In the genomic region with DNA sequence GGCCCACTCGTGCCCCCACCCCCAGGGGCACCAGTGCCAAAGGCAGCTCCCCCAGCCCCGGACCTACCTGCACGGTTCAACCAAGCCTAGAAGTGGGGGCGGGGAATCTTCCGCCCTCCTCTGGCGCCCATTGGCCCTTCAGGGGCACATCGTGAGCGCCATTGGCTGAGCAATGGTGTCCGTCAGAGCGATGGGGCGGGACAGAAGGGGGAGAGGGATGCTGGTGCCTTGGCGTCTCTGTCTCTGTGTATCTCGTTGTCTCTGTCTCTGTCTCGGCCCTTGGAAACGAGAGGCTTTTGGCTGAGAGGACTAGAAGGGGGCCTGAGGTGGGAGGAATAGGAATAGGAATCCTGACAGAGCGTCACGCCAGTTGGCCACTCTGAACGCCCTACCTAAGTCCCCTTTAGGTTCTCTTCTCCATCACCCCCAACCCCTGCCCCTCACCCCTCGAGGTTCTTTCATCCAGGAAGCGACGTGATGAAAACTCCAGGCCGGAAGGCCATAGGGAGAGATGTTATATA, we compare ENCODE assay signal across 8 cellular contexts. TPM values are rescaled to one million over a fixed set of nuclear protein-coding genes. Genes with fewer than 3 reads are reported as not detected.
DNase-seq lines count a peak whose midpoint lies in the region; ATAC-seq and TF ChIP-seq lines count a peak whose summit lies in the region.
"Not testable (repeated sequence)": the region's sequence is repeated elsewhere in the genome, so short reads cannot be mapped to it uniquely, and the experiment has no call there.

No MANE protein-coding gene starts in this region.

- CTCF ChIA-PET in naive thymus-derived CD4-positive, alpha-beta T cell (lab: Charles Lee): not testable (repeated sequence)

- not testable (repeated sequence) for H4K20me1 ChIP-seq in DND-41 (ENCODE audit: insufficient read depth, low read length); Karpas-422 (ENCODE audit: insufficient read depth, low read depth, low read length)

- not testable (repeated sequence) for H3K4me1 Mint-ChIP-seq in activated T-helper 1 cell treated with anti-CD3 and anti-CD28 coated beads, Interleukin-12 subunit alpha, Interleukin-12 subunit beta, Interleukin-2, Interleukin-4 antibody, amounts not matched to agents 30 ng/mL and 10 ng/mL and 1 ng/mL, durations not matched to agents 14 hours and 24 hours and 36 hours (ENCODE audit: low read depth); stimulated activated effector memory CD8-positive, alpha-beta T cell treated with anti-CD3 and anti-CD28 coated beads, Interleukin-12 subunit alpha, Interleukin-12 subunit beta, amount 100 ng/mL, for 72 hours
- H3K4me1 Mint-ChIP-seq in naive thymus-derived CD4-positive, alpha-beta T cell: peaks cover 0 to 17% (median 12%) of the 10 kb centered on the region in 7 donors

- H3K4me2 ChIP-seq in DND-41 (ENCODE audit: insufficient read depth, low read length): peak overlapping the region; percentile 57; the same call in 1 of the 2 replicates
- peak overlapping the region; percentile 72 for H3K4me2 ChIP-seq in Karpas-422 (ENCODE audit: low read depth, low read length, poor library complexity, severe bottlenecking)

- H3K9me2 ChIP-seq in Karpas-422 (replicated peaks; ENCODE audit: insufficient read depth, low read length): not testable (repeated sequence)

- not testable (repeated sequence) for TF ChIP-seq POLR2A in Peyer's patch (IDR thresholded peaks at IDR 0.05)

- H3K4me1 ChIP-seq in DND-41 (ENCODE audit: insufficient read depth, low read length); Karpas-422 (ENCODE audit: low read length); Peyer's patch; naive thymus-derived CD4-positive, alpha-beta T cell (ENCODE audit: control insufficient read depth in 2 of 2, insufficient read depth in 2 of 2, low read length in 2 of 2): not testable (repeated sequence)

- ATAC-seq in DND-41 (ENCODE audit: insufficient read depth, low read depth) (peak; percentile 100), GM21825 (IDR thresholded peaks at IDR 0.05; ENCODE audit: unreplicated experiment) (peak; percentile 98)
- peak; percentile 100 for ATAC-seq in naive thymus-derived CD4-positive, alpha-beta T cell
- ATAC-seq in stimulated activated effector memory CD8-positive, alpha-beta T cell treated with anti-CD3 and anti-CD28 coated beads, Interleukin-12 subunit alpha, Interleukin-12 subunit beta, amount 100 ng/mL, for 72 hours: peak; percentile 100

- not testable (repeated sequence) for H3K27ac ChIP-seq in DND-41 (ENCODE audit: low read length); Karpas-422 (ENCODE audit: low read length)
- peak overlapping the region; percentile 61 to 73 (median 64) for H3K27ac ChIP-seq in Peyer's patch
- H3K27ac ChIP-seq in naive thymus-derived CD4-positive, alpha-beta T cell (ENCODE audit: low read depth, low read length): peak overlapping the region; percentile 67

- H3K27me3 Mint-ChIP-seq in activated T-helper 1 cell treated with anti-CD3 and anti-CD28 coated beads, Interleukin-12 subunit alpha, Interleukin-12 subunit beta, Interleukin-2, Interleukin-4 antibody, amounts not matched to agents 30 ng/mL and 10 ng/mL and 1 ng/mL, durations not matched to agents 14 hours and 24 hours and 36 hours (ENCODE audit: insufficient read depth); naive thymus-derived CD4-positive, alpha-beta T cell: not testable (repeated sequence)

- peak overlapping the region; percentile 24 to 54; a peak in 3 of 4 replicates for H3K4me3 ChIP-seq in DND-41 (ENCODE audit: low read depth in 1 of 2, low read length in 2 of 2)
- peak overlapping the region; percentile 70 for H3K4me3 ChIP-seq in Karpas-422 (ENCODE audit: low read length)
- H3K4me3 ChIP-seq in Peyer's patch: peak overlapping the region; percentile 71 to 84 (median 74)
- H3K4me3 ChIP-seq in fibroblast of mammary gland (ENCODE audit: control insufficient read depth, low read depth, low read length): peak overlapping the region; percentile 46
- peak overlapping the region; percentile 69 for H3K4me3 ChIP-seq in naive thymus-derived CD4-positive, alpha-beta T cell (ENCODE audit: low read length)

- TF ChIP-seq CTCF in DND-41 (IDR thresholded peaks at IDR 0.05; ENCODE audit: borderline replicate concordance, extremely low read depth, low read length, poor library complexity, severe bottlenecking); Peyer's patch (IDR thresholded peaks at IDR 0.05); fibroblast of mammary gland (conservative IDR thresholded peaks at IDR 0.05; ENCODE audit: control insufficient read depth, insufficient read depth, low read depth, low read length): not testable (repeated sequence)

- H3K36me3 ChIP-seq in DND-41 (ENCODE audit: insufficient read depth, low read length); Karpas-422 (ENCODE audit: insufficient read depth, low read length); Peyer's patch; naive thymus-derived CD4-positive, alpha-beta T cell (ENCODE audit: control insufficient read depth in 2 of 3, insufficient read depth in 3 of 3, low read length in 3 of 3): not testable (repeated sequence)

- POLR2A ChIA-PET in naive thymus-derived CD4-positive, alpha-beta T cell (lab: Charles Lee): not testable (repeated sequence)

- H3K36me3 Mint-ChIP-seq in activated T-helper 1 cell treated with anti-CD3 and anti-CD28 coated beads, Interleukin-12 subunit alpha, Interleukin-12 subunit beta, Interleukin-2, Interleukin-4 antibody, amounts not matched to agents 30 ng/mL and 10 ng/mL and 1 ng/mL, durations not matched to agents 14 hours and 24 hours and 36 hours (ENCODE audit: low read depth); naive thymus-derived CD4-positive, alpha-beta T cell: not testable (repeated sequence)
- peaks cover 14% of the 10 kb centered on the region for H3K36me3 Mint-ChIP-seq in stimulated activated effector memory CD8-positive, alpha-beta T cell treated with anti-CD3 and anti-CD28 coated beads, Interleukin-12 subunit alpha, Interleukin-12 subunit beta, amount 100 ng/mL, for 72 hours

- H3K9me3 ChIP-seq in DND-41 (ENCODE audit: insufficient read depth, low read length, severe bottlenecking); Karpas-422 (ENCODE audit: low read length); Peyer's patch; naive thymus-derived CD4-positive, alpha-beta T cell (ENCODE audit: control insufficient read depth in 2 of 3, low read length in 3 of 3): not testable (repeated sequence)

- intact Hi-C loops in activated T-helper 1 cell treated with anti-CD3 and anti-CD28 coated beads, Interleukin-12 subunit alpha, Interleukin-12 subunit beta, Interleukin-2, Interleukin-4 antibody, amounts not matched to agents 30 ng/mL and 10 ng/mL and 1 ng/mL, durations not matched to agents 14 hours and 24 hours and 36 hours (cut with micrococcal nuclease): not testable (repeated sequence)
- intact Hi-C loops in naive thymus-derived CD4-positive, alpha-beta T cell (cut with micrococcal nuclease): loop anchor here in 1 of 2 donors (1.0 kb wide), 1 partner anchor 32 kb away; a partner anchor contains a TSS

- peak overlapping the region; percentile 89 for H3K4me3 Mint-ChIP-seq in activated T-helper 1 cell treated with anti-CD3 and anti-CD28 coated beads, Interleukin-12 subunit alpha, Interleukin-12 subunit beta, Interleukin-2, Interleukin-4 antibody, amounts not matched to agents 30 ng/mL and 10 ng/mL and 1 ng/mL, durations not matched to agents 14 hours and 24 hours and 36 hours
- peak overlapping the region; percentile 88 to 98 (median 94) for H3K4me3 Mint-ChIP-seq in naive thymus-derived CD4-positive, alpha-beta T cell
- H3K4me3 Mint-ChIP-seq in stimulated activated effector memory CD8-positive, alpha-beta T cell treated with anti-CD3 and anti-CD28 coated beads, Interleukin-12 subunit alpha, Interleukin-12 subunit beta, amount 100 ng/mL, for 72 hours: peak overlapping the region; percentile 82

- DNase-seq in DND-41 (peak; percentile 94), Karpas-422 (peak; percentile 99), Peyer's patch (peak; percentile 89 to 96 (median 90)), fibroblast of mammary gland (ENCODE audit: low read depth) (peak; percentile 73)
- peak; percentile 95 for DNase-seq in activated T-helper 1 cell treated with anti-CD3 and anti-CD28 coated beads, Interleukin-12 subunit alpha, Interleukin-12 subunit beta, Interleukin-2, Interleukin-4 antibody, amounts not matched to agents 30 ng/mL and 10 ng/mL and 1 ng/mL, durations not matched to agents 14 hours and 24 hours and 36 hours (ENCODE audit: low spot score)
- DNase-seq in naive thymus-derived CD4-positive, alpha-beta T cell: peak; percentile 88 to 98 (median 91)
- DNase-seq in stimulated activated effector memory CD8-positive, alpha-beta T cell treated with anti-CD3 and anti-CD28 coated beads, Interleukin-12 subunit alpha, Interleukin-12 subunit beta, amount 100 ng/mL, for 72 hours (ENCODE audit: low spot score in 2 of 2): peak; percentile 99 to 100

- peak overlapping the region; percentile 67 for H3K27ac Mint-ChIP-seq in activated T-helper 1 cell treated with anti-CD3 and anti-CD28 coated beads, Interleukin-12 subunit alpha, Interleukin-12 subunit beta, Interleukin-2, Interleukin-4 antibody, amounts not matched to agents 30 ng/mL and 10 ng/mL and 1 ng/mL, durations not matched to agents 14 hours and 24 hours and 36 hours
- H3K27ac Mint-ChIP-seq in naive thymus-derived CD4-positive, alpha-beta T cell: peak overlapping the region; percentile 60 to 94 (median 90)
- peak overlapping the region; percentile 80 for H3K27ac Mint-ChIP-seq in stimulated activated effector memory CD8-positive, alpha-beta T cell treated with anti-CD3 and anti-CD28 coated beads, Interleukin-12 subunit alpha, Interleukin-12 subunit beta, amount 100 ng/mL, for 72 hours

- not testable (repeated sequence) for H3K9me3 Mint-ChIP-seq in activated T-helper 1 cell treated with anti-CD3 and anti-CD28 coated beads, Interleukin-12 subunit alpha, Interleukin-12 subunit beta, Interleukin-2, Interleukin-4 antibody, amounts not matched to agents 30 ng/mL and 10 ng/mL and 1 ng/mL, durations not matched to agents 14 hours and 24 hours and 36 hours; naive thymus-derived CD4-positive, alpha-beta T cell; stimulated activated effector memory CD8-positive, alpha-beta T cell treated with anti-CD3 and anti-CD28 coated beads, Interleukin-12 subunit alpha, Interleukin-12 subunit beta, amount 100 ng/mL, for 72 hours

- peak overlapping the region; percentile 58 for H2AFZ ChIP-seq in DND-41 (ENCODE audit: low read depth, low read length)
- not testable (repeated sequence) for H2AFZ ChIP-seq in Karpas-422 (ENCODE audit: low read length)

- not testable (repeated sequence) for H3K27me3 ChIP-seq in DND-41 (ENCODE audit: insufficient read depth, low read length, poor library complexity); Karpas-422 (ENCODE audit: low read length); Peyer's patch; naive thymus-derived CD4-positive, alpha-beta T cell (ENCODE audit: control insufficient read depth in 2 of 2, insufficient read depth in 2 of 2, low read length in 2 of 2)

- H3K9ac ChIP-seq in DND-41 (ENCODE audit: low read depth, low read length) (peak overlapping the region; percentile 56), Karpas-422 (ENCODE audit: low read length) (peak overlapping the region; percentile 73)

- not testable (repeated sequence) for H3K79me2 ChIP-seq in DND-41 (ENCODE audit: insufficient read depth, low read length)
- H3K79me2 ChIP-seq in Karpas-422 (ENCODE audit: low read length): peaks cover 17% of the 10 kb centered on the region

RNA-seq across cellular contexts. Expression of a gene that starts 32.1 kb away (rescaled TPM):
- total RNA-seq in Karpas-422 (2014; rRNA removed; shearing (Covaris generic); ENCODE audit: low replicate concordance): 127 and 153 TPM in 2 replicates
- 100 to 1,000 TPM in 3 of 4 donors, 10 to 100 TPM in 1; 97.6 to 328 (median 141) TPM for total RNA-seq in Peyer's patch
- 96.7 and 99.4 TPM in 2 replicates for total RNA-seq in activated T-helper 1 cell treated with anti-CD3 and anti-CD28 coated beads, Interleukin-12 subunit alpha, Interleukin-12 subunit beta, Interleukin-2, Interleukin-4 antibody, amounts not matched to agents 30 ng/mL and 10 ng/mL and 1 ng/mL, durations not matched to agents 14 hours and 24 hours and 36 hours
- 100 to 1,000 TPM; 121 to 230 (median 202) TPM for total RNA-seq in naive thymus-derived CD4-positive, alpha-beta T cell
- polyA plus RNA-seq in naive thymus-derived CD4-positive, alpha-beta T cell: 10 to 100 TPM; 17.4 to 24.0 TPM
